In the genomic region with DNA sequence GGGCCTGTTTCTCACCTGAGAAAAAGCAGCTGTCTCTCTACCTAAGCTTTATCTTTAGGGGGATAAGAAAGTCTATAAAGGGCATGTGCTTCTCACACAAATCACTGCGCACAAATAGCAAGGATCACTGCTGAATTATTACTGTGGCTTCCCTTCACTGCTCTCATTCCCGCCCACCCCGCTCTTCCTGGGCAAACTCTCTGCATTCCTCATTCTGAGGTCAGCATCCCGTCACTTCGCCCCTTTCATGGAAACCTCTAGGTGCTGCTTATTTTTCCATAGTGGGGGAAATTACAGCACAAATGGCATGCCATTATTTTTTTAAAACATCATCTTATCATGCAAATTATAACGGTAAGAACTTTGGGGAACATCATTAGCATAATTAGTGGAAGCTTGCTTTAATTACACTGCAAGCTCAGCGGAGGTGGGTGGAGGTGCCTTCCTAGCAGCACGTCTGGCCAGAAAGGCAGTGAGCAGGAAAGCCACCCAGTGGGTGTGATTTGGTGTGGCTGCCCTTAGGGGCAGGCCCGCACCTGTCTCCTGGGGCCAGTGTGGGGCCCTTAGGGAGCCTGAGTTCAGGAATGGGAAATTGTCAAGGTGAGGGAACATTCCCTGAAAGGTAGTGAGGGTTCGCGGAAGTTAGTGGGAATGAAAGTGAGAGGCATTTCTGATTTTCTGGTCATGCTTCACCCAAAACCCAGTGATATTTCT, we compare ENCODE assay signal across 13 cellular contexts.
DNase-seq lines count a peak whose midpoint lies in the region; ATAC-seq, FAIRE-seq and TF ChIP-seq lines count a peak whose summit lies in the region.
"Had no signal": no experiment of that assay in that cellular context is flagged by ENCODE, and none has a peak within 500 bp of the region (broad histone marks: within the 10 kb centered on the region; RNA-seq: fewer than 3 reads in every experiment).

No MANE protein-coding gene starts in this region.

- no peaks in the 10 kb centered on the region for H4K20me1 ChIP-seq in GM12878 (ENCODE audit: control insufficient read depth, insufficient read depth)

- WGBS in GM12878 (ENCODE audit: insufficient coverage, insufficient replicate concordance, low lambda C conversion rate, missing lambda C conversion rate) = 34% methylated on average over 11 of the region's 11 CpGs

- BruUV-seq in GM12878 (replicated peaks; lab: Mats Ljungman, UMichigan) = no TSS peak

- H3K4me3 Mint-ChIP-seq in endothelial cell (ENCODE audit: unreplicated experiment) = no peak overlapping the region
- H3K4me3 Mint-ChIP-seq: dendritic cell treated with granulocyte-macrophage colony-stimulating factor and Interleukin-4, amounts not matched to agents 40 ng/mL and 50 ng/mL, for 4 days had no signal

- TF ChIP-seq RAD21 in GM12878 (IDR thresholded peaks at IDR 0.05; ENCODE audit: insufficient read depth, low read depth, low read length) = no peak

- H3K9me3 Mint-ChIP-seq in endothelial cell (ENCODE audit: unreplicated experiment) = no peaks in the 10 kb centered on the region
- H3K9me3 Mint-ChIP-seq: dendritic cell treated with granulocyte-macrophage colony-stimulating factor and Interleukin-4, amounts not matched to agents 40 ng/mL and 50 ng/mL, for 4 days had no signal

- no peaks in the 10 kb centered on the region for H3K36me3 Mint-ChIP-seq in endothelial cell (ENCODE audit: low read depth, unreplicated experiment)

- in situ Hi-C loops in GM12878 (cut with MboI) = no loop called here

- intact Hi-C loops in GM12878 (cut with micrococcal nuclease; ENCODE audit: unreplicated experiment) = no loop called here

- POLR2A ChIA-PET in HEK293 (lab: Yijun Ruan, JAX) (no interaction called here), GM12878 (lab: Charles Lee) (interaction anchor here (1.0 kb wide), 1 partner anchor 12 kb away, joined by 3 read pairs; no protein-coding TSS in a partner anchor)

- peaks cover 0 to 2% of the 10 kb centered on the region in 2 experiments; a peak in 1 of 4 replicates for H3K27me3 ChIP-seq in GM12878 (replicated peaks in 1 of 2; ENCODE audit: control insufficient read depth in 2 of 2, insufficient read depth in 2 of 2, low read length in 1 of 2)
- H3K27me3 ChIP-seq in thoracic aorta (replicated peaks; ENCODE audit: insufficient read depth) = no peaks in the 10 kb centered on the region
- H3K27me3 ChIP-seq: heart left ventricle had no signal

- peaks cover 11% of the 10 kb centered on the region for H3K4me1 Mint-ChIP-seq in endothelial cell (ENCODE audit: unreplicated experiment)

- peaks cover 4% of the 10 kb centered on the region for H3K27me3 Mint-ChIP-seq in endothelial cell (ENCODE audit: unreplicated experiment)

- no peak for FAIRE-seq in GM12878 (lab: Jason Lieb, UNC)
- FAIRE-seq: D721Med had no signal

- no peak for TF ChIP-seq POLR2A in GM12878 (IDR thresholded peaks at IDR 0.05; ENCODE audit: low read depth, low read length)

- H3K36me3 ChIP-seq in HEK293 (ENCODE audit: control insufficient read depth in 2 of 2, insufficient read depth in 1 of 2, low read length in 2 of 2) = no peaks in the 10 kb centered on the region
- H3K36me3 ChIP-seq in GM12878 (ENCODE audit: control insufficient read depth in 2 of 2, insufficient read depth in 2 of 2, low read length in 1 of 2) = no peaks in the 10 kb centered on the region
- H3K36me3 ChIP-seq in thoracic aorta = no peaks in the 10 kb centered on the region
- H3K36me3 ChIP-seq: heart left ventricle, spleen had no signal

- H3K4me3 ChIP-seq in HEK293 (ENCODE audit: low read depth, low read length) (no peak overlapping the region), GM12878 (no peak overlapping the region), thoracic aorta (peak overlapping the region; percentile 12)
- H3K4me3 ChIP-seq: heart left ventricle, mucosa of descending colon, spleen had no signal

- no peaks in the 10 kb centered on the region for H3K4me1 ChIP-seq in HEK293 (ENCODE audit: control insufficient read depth, insufficient read depth, low read length)
- no peaks in the 10 kb centered on the region; the same call in 1 of the 2 replicates for H3K4me1 ChIP-seq in GM12878 (ENCODE audit: control insufficient read depth, insufficient read depth, low read length)
- peaks cover 27 to 47% of the 10 kb centered on the region in 2 donors for H3K4me1 ChIP-seq in thoracic aorta (ENCODE audit: control insufficient read depth in 1 of 2, low read depth in 2 of 2)
- H3K4me1 ChIP-seq: spleen had no signal

- no peak for TF ChIP-seq EP300 in GM12878 (IDR thresholded peaks at IDR 0.05; ENCODE audit: borderline replicate concordance in 1 of 2, control insufficient read depth in 1 of 2, low read depth in 2 of 2, low read length in 2 of 2)

- TF ChIP-seq CTCF in HEK293 (tag by site-specific recombination; IDR thresholded peaks at IDR 0.05) (no peak), GM12878 (IDR thresholded peaks at IDR 0.05 in 2 of 3, conservative IDR thresholded peaks at IDR 0.05 in 1 of 3; ENCODE audit: control insufficient read depth in 2 of 3, extremely low read depth in 1 of 3, insufficient read depth in 1 of 3, low read depth in 3 of 3, low read length in 3 of 3) (no peak), thoracic aorta (IDR thresholded peaks at IDR 0.05) (no peak), endothelial cell (IDR thresholded peaks at IDR 0.05; ENCODE audit: unreplicated experiment) (no peak)

- H3K9ac ChIP-seq in GM12878 (ENCODE audit: control insufficient read depth, insufficient read depth, low read length) = no peak overlapping the region

- H2AFZ ChIP-seq in GM12878 (ENCODE audit: control insufficient read depth, low read depth, low read length) = no peak overlapping the region

- H3K27ac Mint-ChIP-seq in endothelial cell (ENCODE audit: unreplicated experiment) = no peak overlapping the region
- H3K27ac Mint-ChIP-seq: dendritic cell treated with granulocyte-macrophage colony-stimulating factor and Interleukin-4, amounts not matched to agents 40 ng/mL and 50 ng/mL, for 4 days had no signal

- H3K27ac ChIP-seq in HEK293 (ENCODE audit: extremely low read depth, low read depth, low read length) (no peak overlapping the region), GM12878 (ENCODE audit: control insufficient read depth, insufficient read depth) (no peak overlapping the region), thoracic aorta (peak overlapping the region; percentile 75 to 95)
- H3K27ac ChIP-seq: spleen had no signal

- no peak for DNase-seq in GM12878 (ENCODE audit: low read depth, low spot score)
- DNase-seq in islet precursor cell = peak; percentile 75
- peak; percentile 38 for DNase-seq in thoracic aorta (ENCODE audit: low spot score)
- DNase-seq in T1000 (lab: John Stamatoyannopoulos, UW) = no peak
- DNase-seq in activated CD4-positive, CD25-positive, alpha-beta regulatory T cell treated with anti-CD3 and anti-CD28 coated beads, Interleukin-2, amount 50 U/mL, for 72 hours = no peak
- DNase-seq in endothelial cell (ENCODE audit: low spot score) = no peak
- DNase-seq: mucosa of descending colon, NCI-H510A, spleen had no signal

- no peaks in the 10 kb centered on the region for H3K9me3 ChIP-seq in HEK293 (ENCODE audit: control insufficient read depth, insufficient read depth, low read depth, low read length)
- H3K9me3 ChIP-seq in GM12878 (replicated peaks; ENCODE audit: control insufficient read depth, insufficient read depth, low read length) = no peaks in the 10 kb centered on the region; the same call in 2 of the 3 replicates
- H3K9me3 ChIP-seq in thoracic aorta = no peaks in the 10 kb centered on the region
- H3K9me3 ChIP-seq: mucosa of descending colon, spleen had no signal

- H3K79me2 ChIP-seq in GM12878 (ENCODE audit: control insufficient read depth, insufficient read depth, low read length) = no peaks in the 10 kb centered on the region

- H3K4me2 ChIP-seq in GM12878 (ENCODE audit: control insufficient read depth, insufficient read depth) = no peak overlapping the region

- CTCF ChIA-PET in HEK293 (lab: Yijun Ruan, JAX) = interaction anchor here (2.2 kb wide), 1 partner anchor 10 kb away, joined by 8 read pairs; no protein-coding TSS in a partner anchor
- CTCF ChIA-PET in GM12878 (lab: Yijun Ruan, JAX) = interaction anchor here (3.1 kb wide), 1 partner anchor 9 kb away, joined by 18 read pairs; no protein-coding TSS in a partner anchor

- RAD21 ChIA-PET in GM12878 (lab: Charles Lee; ENCODE audit: unreplicated experiment) = no interaction called here

- SMC1A ChIA-PET in GM12878 (lab: Charles Lee; ENCODE audit: uncharacterized antibody, unreplicated experiment) = interaction anchor here (0.6 to 1.4 kb wide), 4 partner anchors 8 to 356 kb away, joined by 3 to 4 read pairs (median 4); no protein-coding TSS in a partner anchor

- ATAC-seq in GM12878 (peak; percentile 23; the same call in 1 of the 3 replicates), thoracic aorta (ENCODE audit: insufficient number of reproducible peaks, low FRiP score, low read depth) (no peak)
- ATAC-seq: heart left ventricle, mucosa of descending colon had no signal

TF ChIP-seq in HEK293, 187 proteins besides CTCF, POLR2A, EP300 and RAD21:
- TF ChIP-seq ZFHX2 (tag by site-specific recombination; conservative IDR thresholded peaks at IDR 0.05) = 0 out of 2 replicates have a peak, but pooled peaks have one; percentile 6
- no peak for TF ChIP-seq ZNF174 (tag by site-specific recombination; IDR thresholded peaks at IDR 0.05)
- TF ChIP-seq ZNF19 (tag by site-specific recombination; IDR thresholded peaks at IDR 0.05; ENCODE audit: low read depth) = no peak
TF ChIP-seq in HEK293: peak in this region for 1.

TF ChIP-seq in GM12878, 131 proteins besides CTCF, POLR2A, EP300 and RAD21:
- TF ChIP-seq TBL1XR1 (IDR thresholded peaks at IDR 0.05; ENCODE audit: low read depth, low read length) = no peak
- TF ChIP-seq IKZF1 (conservative IDR thresholded peaks at IDR 0.05) = peak; percentile 33; the same call in 1 of the 2 replicates
- TF ChIP-seq, protein P1, sequence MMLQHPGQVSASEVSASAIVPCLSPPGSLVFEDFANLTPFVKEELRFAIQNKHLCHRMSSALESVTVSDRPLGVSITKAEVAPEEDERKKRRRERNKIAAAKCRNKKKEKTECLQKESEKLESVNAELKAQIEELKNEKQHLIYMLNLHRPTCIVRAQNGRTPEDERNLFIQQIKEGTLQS (IDR thresholded peaks at IDR 0.05; ENCODE audit: borderline replicate concordance, extremely low read depth, low read depth, low read length) = no peak
- peak; percentile 58 for TF ChIP-seq MEF2B (IDR thresholded peaks at IDR 0.05; ENCODE audit: partially characterized antibody, poor library complexity, severe bottlenecking)
- TF ChIP-seq GATAD2B (conservative IDR thresholded peaks at IDR 0.05; ENCODE audit: low read depth) = 0 out of 2 replicates have a peak, but pooled peaks have one; percentile 22
TF ChIP-seq in GM12878: peak in this region for 3.

Comparison
In these comparisons a context has a peak if more than half of its experiments do, and no peak if none do; other contexts are left out.
1. H3K27ac ChIP-seq: peak in thoracic aorta (2 of 2); none in HEK293 (single experiment) and GM12878 (single experiment).
2. DNase-seq: peak in islet precursor cell (single experiment) and thoracic aorta (single experiment); none in GM12878 (single experiment), T1000 (single experiment), activated CD4-positive, CD25-positive, alpha-beta regulatory T cell treated with anti-CD3 and anti-CD28 coated beads, Interleukin-2, amount 50 U/mL, for 72 hours (single experiment) and endothelial cell (single experiment).